In the genomic region with DNA sequence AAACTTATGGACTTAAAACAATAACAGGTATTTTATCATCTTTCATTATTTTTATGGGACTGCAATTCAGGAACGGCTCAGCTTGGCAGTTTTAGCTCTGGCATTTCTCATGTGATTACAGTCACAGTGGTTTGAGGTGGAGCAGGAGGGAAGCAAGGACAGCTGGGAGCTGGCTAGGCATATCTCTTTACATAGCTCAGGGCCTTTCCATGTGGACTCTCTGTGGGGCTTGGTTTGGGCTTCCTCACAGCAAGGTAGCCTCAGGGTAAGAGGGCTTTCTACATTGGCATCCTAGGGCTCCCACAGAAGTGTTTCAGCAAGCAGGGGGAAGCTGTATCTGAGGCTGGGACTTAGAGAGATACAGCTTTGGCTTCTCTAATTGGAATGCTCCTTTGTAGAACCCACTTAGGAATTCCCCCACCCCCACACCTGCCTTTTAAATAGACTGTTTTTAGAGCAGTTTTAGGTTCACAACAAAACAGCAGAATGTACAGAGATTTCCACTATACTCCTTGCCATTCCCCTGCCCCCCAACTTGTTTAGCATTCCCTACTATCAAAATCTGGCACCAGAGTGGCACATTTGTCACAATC, we compare ENCODE assay signal across 23 cellular contexts.
"Had no signal": no experiment of that assay in that cellular context is flagged by ENCODE, and none has a peak within 500 bp of the region (broad histone marks: within the 10 kb centered on the region; RNA-seq: fewer than 3 reads in every experiment).

No MANE protein-coding gene starts in this region.

- H3K4me1 ChIP-seq: colonic mucosa, foreskin keratinocyte, left ventricle myocardium inferior, pancreas, prostate gland, right lobe of liver, spleen, tibial artery, upper lobe of left lung, uterus had no signal

- H3K27ac Mint-ChIP-seq: endodermal cell; immature natural killer cell; naive thymus-derived CD8-positive, alpha-beta T cell; stimulated activated effector memory CD8-positive, alpha-beta T cell treated with anti-CD3 and anti-CD28 coated beads, Interleukin-12 subunit alpha, Interleukin-12 subunit beta, amount 100 ng/mL, for 72 hours; stimulated activated naive CD8-positive, alpha-beta T cell treated with anti-CD3 and anti-CD28 coated beads, Interleukin-15, Interleukin-2, amounts not matched to agents 100 ng/mL and 50 ng/mL, for 24 hours had no signal

- H3K9me3 Mint-ChIP-seq: endodermal cell; immature natural killer cell; naive thymus-derived CD8-positive, alpha-beta T cell; stimulated activated effector memory CD8-positive, alpha-beta T cell treated with anti-CD3 and anti-CD28 coated beads, Interleukin-12 subunit alpha, Interleukin-12 subunit beta, amount 100 ng/mL, for 72 hours; stimulated activated naive CD8-positive, alpha-beta T cell treated with anti-CD3 and anti-CD28 coated beads, Interleukin-15, Interleukin-2, amounts not matched to agents 100 ng/mL and 50 ng/mL, for 24 hours had no signal

- H3K4me3 ChIP-seq: colonic mucosa, left ventricle myocardium inferior, lung, pancreas, prostate gland, right lobe of liver, spleen, tibial artery, upper lobe of left lung, uterus had no signal

- ATAC-seq: foreskin keratinocyte; left cardiac atrium; naive thymus-derived CD8-positive, alpha-beta T cell; pancreas; right lobe of liver; stimulated activated effector memory CD8-positive, alpha-beta T cell treated with anti-CD3 and anti-CD28 coated beads, Interleukin-12 subunit alpha, Interleukin-12 subunit beta, amount 100 ng/mL, for 72 hours had no signal

- H3K36me3 Mint-ChIP-seq: immature natural killer cell; naive thymus-derived CD8-positive, alpha-beta T cell; stimulated activated effector memory CD8-positive, alpha-beta T cell treated with anti-CD3 and anti-CD28 coated beads, Interleukin-12 subunit alpha, Interleukin-12 subunit beta, amount 100 ng/mL, for 72 hours had no signal

- H3K4me1 Mint-ChIP-seq: endodermal cell; immature natural killer cell; naive thymus-derived CD8-positive, alpha-beta T cell; stimulated activated effector memory CD8-positive, alpha-beta T cell treated with anti-CD3 and anti-CD28 coated beads, Interleukin-12 subunit alpha, Interleukin-12 subunit beta, amount 100 ng/mL, for 72 hours had no signal

- H3K36me3 ChIP-seq: colonic mucosa, left ventricle myocardium inferior, pancreas, prostate gland, right lobe of liver, spleen, tibial artery, upper lobe of left lung, uterus had no signal

- H3K9me3 ChIP-seq: colonic mucosa, left ventricle myocardium inferior, pancreas, prostate gland, right lobe of liver, spleen, tibial artery, upper lobe of left lung, uterus had no signal

- H3K4me3 Mint-ChIP-seq: endodermal cell; immature natural killer cell; naive thymus-derived CD8-positive, alpha-beta T cell; stimulated activated effector memory CD8-positive, alpha-beta T cell treated with anti-CD3 and anti-CD28 coated beads, Interleukin-12 subunit alpha, Interleukin-12 subunit beta, amount 100 ng/mL, for 72 hours; stimulated activated naive CD8-positive, alpha-beta T cell treated with anti-CD3 and anti-CD28 coated beads, Interleukin-15, Interleukin-2, amounts not matched to agents 100 ng/mL and 50 ng/mL, for 24 hours had no signal

- H3K27ac ChIP-seq: colonic mucosa, foreskin keratinocyte, left ventricle myocardium inferior, pancreas, prostate gland, right lobe of liver, spleen, tibial artery, upper lobe of left lung, uterus had no signal

- DNase-seq: colonic mucosa; dermis blood vessel endothelial cell; endodermal cell; erythroblast; foreskin keratinocyte; immature natural killer cell; kidney; left cardiac atrium; left ventricle myocardium inferior; mesenchymal stem cell; naive thymus-derived CD8-positive, alpha-beta T cell; nucleus accumbens; pancreas; right lobe of liver; spleen; stimulated activated CD8-positive, alpha-beta memory T cell treated with anti-CD3 and anti-CD28 coated beads, Interleukin-4, amount 100 ng/mL, for 48 hours; tibial artery; upper lobe of left lung; uterus had no signal

- H3K27me3 ChIP-seq: colonic mucosa, pancreas, right lobe of liver, upper lobe of left lung, uterus had no signal
